ENCODE assay signal across 15 cellular contexts in genomic region chr2:46813680-46814079, GRCh38.
DNase-seq lines count a peak whose midpoint lies in the region; ATAC-seq and TF ChIP-seq lines count a peak whose summit lies in the region.
"Had no signal": no experiment of that assay in that cellular context is flagged by ENCODE, and none has a peak within 500 bp of the region (broad histone marks: within the 10 kb centered on the region; RNA-seq: fewer than 3 reads in every experiment).

No MANE protein-coding gene starts in this region.

- H3K4me1 ChIP-seq in left ventricle myocardium inferior (peaks cover 73% of the 10 kb centered on the region), hepatocyte (ENCODE audit: insufficient read depth) (peaks cover 29% of the 10 kb centered on the region), rectal smooth muscle tissue (ENCODE audit: control insufficient read depth, insufficient read depth, low read length) (peaks cover 39% of the 10 kb centered on the region), vagina (peaks cover 64% of the 10 kb centered on the region)

- H4K20me1 ChIP-seq in hepatocyte (ENCODE audit: insufficient read depth, poor library complexity, severe bottlenecking): no peaks in the 10 kb centered on the region

- H3K36me3 ChIP-seq in left ventricle myocardium inferior (no peaks in the 10 kb centered on the region), hepatocyte (replicated peaks; ENCODE audit: insufficient read depth, low read depth) (no peaks in the 10 kb centered on the region), rectal smooth muscle tissue (ENCODE audit: control insufficient read depth, insufficient read depth, low read length) (no peaks in the 10 kb centered on the region), vagina (no peaks in the 10 kb centered on the region)

- DNase-seq in left ventricle myocardium inferior: no peak
- DNase-seq in cardiac septum (ENCODE audit: low spot score): no peak
- DNase-seq in hepatocyte (ENCODE audit: low spot score): no peak
- no peak for DNase-seq in vagina (ENCODE audit: extremely low spot score in 2 of 2)
- DNase-seq in endothelial cell (ENCODE audit: low spot score): no peak
- DNase-seq: activated CD4-positive, alpha-beta T cell treated with anti-CD3 and anti-CD28 coated beads for 4 hours; activated T-cell treated with anti-CD3 and anti-CD28 coated beads for 4 hours; NCI-H1105 treated with DMSO at 0.1 percent for 48 hours; NCI-H2227 treated with DMSO at 0.1 percent for 48 hours; T-helper 9 cell had no signal

- intact Hi-C loops in left ventricle myocardium inferior (cut with micrococcal nuclease): no loop called here
- intact Hi-C loops in cardiac septum (cut with DNase I): loop anchor here (2.0 kb wide), 1 partner anchor 61 kb away; no protein-coding TSS in a partner anchor
- intact Hi-C loops in vagina (cut with DNase I): loop anchor here (2.0 to 10.0 kb wide), 3 partner anchors 35 to 876 kb away; no protein-coding TSS in a partner anchor

- peaks cover 9% of the 10 kb centered on the region for H3K4me1 Mint-ChIP-seq in endothelial cell (ENCODE audit: unreplicated experiment)

- no peaks in the 10 kb centered on the region for H3K79me2 ChIP-seq in hepatocyte

- no peaks in the 10 kb centered on the region for H3K9me3 Mint-ChIP-seq in endothelial cell (ENCODE audit: unreplicated experiment)
- H3K9me3 Mint-ChIP-seq: dendritic cell treated with granulocyte-macrophage colony-stimulating factor and Interleukin-4, amounts not matched to agents 40 ng/mL and 50 ng/mL, for 4 days had no signal

- no peak for TF ChIP-seq POLR2A in vagina (IDR thresholded peaks at IDR 0.05)

- no peaks in the 10 kb centered on the region for H3K9me2 ChIP-seq in hepatocyte (replicated peaks; ENCODE audit: insufficient read depth)

- peaks cover 13% of the 10 kb centered on the region for H3K9me3 ChIP-seq in left ventricle myocardium inferior (replicated peaks)
- H3K9me3 ChIP-seq in hepatocyte (ENCODE audit: low read depth): no peaks in the 10 kb centered on the region
- H3K9me3 ChIP-seq in vagina: no peaks in the 10 kb centered on the region

- H3K36me3 Mint-ChIP-seq in endothelial cell (ENCODE audit: low read depth, unreplicated experiment): no peaks in the 10 kb centered on the region

- H2AFZ ChIP-seq in hepatocyte: no peak overlapping the region

- H3K4me3 ChIP-seq in left ventricle myocardium inferior (no peak overlapping the region), hepatocyte (no peak overlapping the region), rectal smooth muscle tissue (ENCODE audit: low read length) (no peak overlapping the region), vagina (no peak overlapping the region)

- H3K27ac ChIP-seq in left ventricle myocardium inferior (replicated peaks) (peak overlapping the region; percentile 94), hepatocyte (peak overlapping the region; percentile 90), rectal smooth muscle tissue (ENCODE audit: low read depth, low read length) (peak overlapping the region; percentile 80), vagina (peak overlapping the region; percentile 72)

- H3K4me2 ChIP-seq in hepatocyte: no peak overlapping the region

- no peaks in the 10 kb centered on the region for H3K27me3 ChIP-seq in left ventricle myocardium inferior (ENCODE audit: low read depth)
- no peaks in the 10 kb centered on the region for H3K27me3 ChIP-seq in hepatocyte
- no peaks in the 10 kb centered on the region for H3K27me3 ChIP-seq in rectal smooth muscle tissue (ENCODE audit: control insufficient read depth, insufficient read depth, low read length)
- H3K27me3 ChIP-seq in vagina: no peaks in the 10 kb centered on the region

- peaks cover 2% of the 10 kb centered on the region for H3K27me3 Mint-ChIP-seq in endothelial cell (ENCODE audit: unreplicated experiment)

- no peak overlapping the region for H3K9ac ChIP-seq in rectal smooth muscle tissue (ENCODE audit: low read length)

- TF ChIP-seq CTCF in left ventricle myocardium inferior (IDR thresholded peaks at IDR 0.05; ENCODE audit: borderline replicate concordance): no peak
- no peak for TF ChIP-seq CTCF in hepatocyte (IDR thresholded peaks at IDR 0.05; ENCODE audit: poor library complexity)
- TF ChIP-seq CTCF in vagina (IDR thresholded peaks at IDR 0.05): no peak
- no peak for TF ChIP-seq CTCF in endothelial cell (IDR thresholded peaks at IDR 0.05; ENCODE audit: unreplicated experiment)

- no peak overlapping the region for H3K4me3 Mint-ChIP-seq in endothelial cell (ENCODE audit: unreplicated experiment)
- H3K4me3 Mint-ChIP-seq: dendritic cell treated with granulocyte-macrophage colony-stimulating factor and Interleukin-4, amounts not matched to agents 40 ng/mL and 50 ng/mL, for 4 days; stimulated activated naive CD8-positive, alpha-beta T cell treated with anti-CD3 and anti-CD28 coated beads, Interleukin-15, Interleukin-2, amounts not matched to agents 100 ng/mL and 50 ng/mL, for 24 hours had no signal

- WGBS in hepatocyte (ENCODE audit: low lambda C conversion rate, missing lambda C conversion rate): 87% methylated on average over 4 of the region's 4 CpGs

- ATAC-seq in GM21423 (IDR thresholded peaks at IDR 0.05; ENCODE audit: unreplicated experiment) (no peak), HG02571 (IDR thresholded peaks at IDR 0.05; ENCODE audit: unreplicated experiment) (no peak)

- H3K27ac Mint-ChIP-seq in endothelial cell (ENCODE audit: unreplicated experiment): no peak overlapping the region
- H3K27ac Mint-ChIP-seq: dendritic cell treated with granulocyte-macrophage colony-stimulating factor and Interleukin-4, amounts not matched to agents 40 ng/mL and 50 ng/mL, for 4 days; stimulated activated naive CD8-positive, alpha-beta T cell treated with anti-CD3 and anti-CD28 coated beads, Interleukin-15, Interleukin-2, amounts not matched to agents 100 ng/mL and 50 ng/mL, for 24 hours had no signal
